12 cellular contexts compared by ENCODE assay signal in the genomic region with DNA sequence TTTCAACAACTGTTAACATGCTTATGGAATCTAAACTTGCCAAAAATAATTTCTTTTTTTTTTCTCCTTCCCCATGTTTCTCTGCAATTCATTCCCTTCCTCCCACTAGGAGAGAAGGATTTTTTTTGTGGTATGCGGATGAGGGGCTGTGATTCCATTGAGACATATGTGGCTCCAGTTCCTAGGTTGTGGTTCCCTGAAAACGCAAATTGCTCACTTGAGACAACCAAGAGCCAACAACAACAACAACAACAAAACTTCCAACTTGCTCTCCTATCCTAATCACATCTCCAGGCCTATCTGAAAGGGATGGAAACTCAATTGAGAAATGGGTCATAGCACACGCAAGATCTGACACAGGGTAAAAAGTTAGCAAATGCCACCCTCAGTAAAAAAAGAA.
DNase-seq lines count a peak whose midpoint lies in the region; ATAC-seq, FAIRE-seq and TF ChIP-seq lines count a peak whose summit lies in the region.
"Had no signal": no experiment of that assay in that cellular context is flagged by ENCODE, and none has a peak within 500 bp of the region (broad histone marks: within the 10 kb centered on the region; RNA-seq: fewer than 3 reads in every experiment).

No MANE protein-coding gene starts in this region.

- H3K27ac ChIP-seq in astrocyte (ENCODE audit: low read depth, low read length) (no peak overlapping the region), left ventricle myocardium inferior (replicated peaks) (peak overlapping the region; percentile 39)
- H3K27ac ChIP-seq: BLaER1, PC-9 had no signal

- no peak overlapping the region for H3K9ac ChIP-seq in astrocyte (ENCODE audit: low read length)
- H3K9ac ChIP-seq: BLaER1 had no signal

- no peak overlapping the region for H3K4me3 ChIP-seq in AG10803 (ENCODE audit: low read length)
- H3K4me3 ChIP-seq in astrocyte (ENCODE audit: insufficient read depth, low read depth, low read length) = no peak overlapping the region
- H3K4me3 ChIP-seq in left ventricle myocardium inferior = no peak overlapping the region
- H3K4me3 ChIP-seq in skeletal muscle cell (ENCODE audit: low read depth, low read length) = no peak overlapping the region
- H3K4me3 ChIP-seq: BLaER1, PC-9 had no signal

- DNase-seq in AG10803 (ENCODE audit: low read depth) = peak; percentile 45
- DNase-seq in astrocyte (ENCODE audit: low read depth) = peak; percentile 58
- no peak for DNase-seq in left ventricle myocardium inferior
- DNase-seq in skeletal muscle cell (ENCODE audit: low read depth) = peak; percentile 54
- DNase-seq in NCI-H187 treated with DMSO at 0.1 percent for 48 hours (lab: John Stamatoyannopoulos, UW) = no peak
- no peak for DNase-seq in WTC11 (ENCODE audit: low spot score)
- DNase-seq in DMS153 treated with DMSO at 0.1 percent for 48 hours (lab: John Stamatoyannopoulos, UW; ENCODE audit: unreplicated experiment) = no peak
- DNase-seq: GOT3, HFFc6 had no signal

- peaks cover 10% of the 10 kb centered on the region for H3K4me1 Mint-ChIP-seq in astrocyte (ENCODE audit: low read depth, unreplicated experiment)
- H3K4me1 Mint-ChIP-seq in WTC11 = peaks cover 10% of the 10 kb centered on the region

- H3K27ac Mint-ChIP-seq in astrocyte (ENCODE audit: unreplicated experiment) = no peak overlapping the region
- H3K27ac Mint-ChIP-seq in WTC11 = no peak overlapping the region
- H3K27ac Mint-ChIP-seq: HFFc6 had no signal

- H3K9me3 Mint-ChIP-seq in astrocyte (ENCODE audit: unreplicated experiment) (no peaks in the 10 kb centered on the region), WTC11 (peaks cover 8% of the 10 kb centered on the region; the same call in 1 of the 2 replicates)

- H2AFZ ChIP-seq in astrocyte (ENCODE audit: low read depth, low read length) = no peak overlapping the region
- H2AFZ ChIP-seq: PC-9 had no signal

- FAIRE-seq in astrocyte (lab: Jason Lieb, UNC) = peak; percentile 29

- TF ChIP-seq CTCF in AG10803 (conservative IDR thresholded peaks at IDR 0.05; ENCODE audit: low read length) = 0 out of 2 replicates have a peak, but pooled peaks have one; percentile 6
- TF ChIP-seq CTCF in astrocyte (IDR thresholded peaks at IDR 0.05; ENCODE audit: insufficient read depth, low read depth, low read length) = no peak
- no peak for TF ChIP-seq CTCF in left ventricle myocardium inferior (IDR thresholded peaks at IDR 0.05; ENCODE audit: borderline replicate concordance)
- no peak for TF ChIP-seq CTCF in WTC11 (IDR thresholded peaks at IDR 0.05)

- H3K9me3 ChIP-seq in astrocyte (ENCODE audit: insufficient read depth, low read depth, low read length) (no peaks in the 10 kb centered on the region), left ventricle myocardium inferior (replicated peaks) (peaks cover 6% of the 10 kb centered on the region)
- H3K9me3 ChIP-seq: BLaER1 had no signal

- intact Hi-C loops in left ventricle myocardium inferior (cut with micrococcal nuclease) = loop anchor here (5.0 to 10.0 kb wide), 3 partner anchors 88 to 495 kb away; no protein-coding TSS in a partner anchor

- no peaks in the 10 kb centered on the region for H3K79me2 ChIP-seq in astrocyte (ENCODE audit: insufficient read depth, low read length)

- no peaks in the 10 kb centered on the region for H3K27me3 Mint-ChIP-seq in astrocyte (ENCODE audit: low read depth, unreplicated experiment)
- no peaks in the 10 kb centered on the region for H3K27me3 Mint-ChIP-seq in WTC11 (ENCODE audit: low read depth)

- CTCF ChIA-PET in WTC11 (lab: Charles Lee) = interaction anchor here (0.7 to 5.5 kb wide), 9 partner anchors 65 to 1364 kb away, joined by 3 to 84 read pairs (median 6); no protein-coding TSS in a partner anchor

- peaks cover 13% of the 10 kb centered on the region for H3K4me1 ChIP-seq in astrocyte (ENCODE audit: insufficient read depth, low read length)
- peaks cover 25% of the 10 kb centered on the region for H3K4me1 ChIP-seq in left ventricle myocardium inferior

- no peaks in the 10 kb centered on the region for H3K27me3 ChIP-seq in astrocyte (ENCODE audit: insufficient read depth, low read length)
- no peaks in the 10 kb centered on the region for H3K27me3 ChIP-seq in left ventricle myocardium inferior (ENCODE audit: low read depth)
- H3K27me3 ChIP-seq: BLaER1 had no signal

- ATAC-seq in WTC11 = no peak
- no peak for ATAC-seq in HG03342 (IDR thresholded peaks at IDR 0.05; ENCODE audit: unreplicated experiment)

- POLR2A ChIA-PET in WTC11 (lab: Charles Lee) = no interaction called here

- H3K36me3 ChIP-seq in astrocyte (ENCODE audit: insufficient read depth, low read length) (no peaks in the 10 kb centered on the region), left ventricle myocardium inferior (no peaks in the 10 kb centered on the region)
- H3K36me3 ChIP-seq: BLaER1 had no signal

- no peak overlapping the region for H3K4me2 ChIP-seq in astrocyte (ENCODE audit: low read length)
- H3K4me2 ChIP-seq: BLaER1, PC-9 had no signal

- H3K36me3 Mint-ChIP-seq in astrocyte (ENCODE audit: low read depth, unreplicated experiment) = no peaks in the 10 kb centered on the region
- no peaks in the 10 kb centered on the region for H3K36me3 Mint-ChIP-seq in WTC11

- H4K20me1 ChIP-seq in astrocyte (ENCODE audit: insufficient read depth, low read length) = no peaks in the 10 kb centered on the region
- H4K20me1 ChIP-seq: BLaER1 had no signal

- H3K4me3 Mint-ChIP-seq in astrocyte (ENCODE audit: unreplicated experiment) = no peak overlapping the region
- H3K4me3 Mint-ChIP-seq in WTC11 = no peak overlapping the region
- H3K4me3 Mint-ChIP-seq: HFFc6 had no signal

TF ChIP-seq in WTC11, 78 proteins besides CTCF, POLR2A, EP300 and RAD21 (continues in another document):
- TF ChIP-seq ZNF121 (CRISPR knock-in tag; IDR thresholded peaks at IDR 0.05) (no peak), ZNF416 (CRISPR knock-in tag; IDR thresholded peaks at IDR 0.05) (no peak), SMAD3 (CRISPR knock-in tag; IDR thresholded peaks at IDR 0.05; ENCODE audit: borderline replicate concordance) (no peak), ATF1 (CRISPR knock-in tag; IDR thresholded peaks at IDR 0.05) (no peak)
- TF ChIP-seq, protein P1, sequence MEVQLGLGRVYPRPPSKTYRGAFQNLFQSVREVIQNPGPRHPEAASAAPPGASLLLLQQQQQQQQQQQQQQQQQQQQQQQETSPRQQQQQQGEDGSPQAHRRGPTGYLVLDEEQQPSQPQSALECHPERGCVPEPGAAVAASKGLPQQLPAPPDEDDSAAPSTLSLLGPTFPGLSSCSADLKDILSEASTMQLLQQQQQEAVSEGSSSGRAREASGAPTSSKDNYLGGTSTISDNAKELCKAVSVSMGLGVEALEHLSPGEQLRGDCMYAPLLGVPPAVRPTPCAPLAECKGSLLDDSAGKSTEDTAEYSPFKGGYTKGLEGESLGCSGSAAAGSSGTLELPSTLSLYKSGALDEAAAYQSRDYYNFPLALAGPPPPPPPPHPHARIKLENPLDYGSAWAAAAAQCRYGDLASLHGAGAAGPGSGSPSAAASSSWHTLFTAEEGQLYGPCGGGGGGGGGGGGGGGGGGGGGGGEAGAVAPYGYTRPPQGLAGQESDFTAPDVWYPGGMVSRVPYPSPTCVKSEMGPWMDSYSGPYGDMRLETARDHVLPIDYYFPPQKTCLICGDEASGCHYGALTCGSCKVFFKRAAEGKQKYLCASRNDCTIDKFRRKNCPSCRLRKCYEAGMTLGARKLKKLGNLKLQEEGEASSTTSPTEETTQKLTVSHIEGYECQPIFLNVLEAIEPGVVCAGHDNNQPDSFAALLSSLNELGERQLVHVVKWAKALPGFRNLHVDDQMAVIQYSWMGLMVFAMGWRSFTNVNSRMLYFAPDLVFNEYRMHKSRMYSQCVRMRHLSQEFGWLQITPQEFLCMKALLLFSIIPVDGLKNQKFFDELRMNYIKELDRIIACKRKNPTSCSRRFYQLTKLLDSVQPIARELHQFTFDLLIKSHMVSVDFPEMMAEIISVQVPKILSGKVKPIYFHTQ (CRISPR knock-in tag; IDR thresholded peaks at IDR 0.05) = no peak
- TF ChIP-seq, protein P2, sequence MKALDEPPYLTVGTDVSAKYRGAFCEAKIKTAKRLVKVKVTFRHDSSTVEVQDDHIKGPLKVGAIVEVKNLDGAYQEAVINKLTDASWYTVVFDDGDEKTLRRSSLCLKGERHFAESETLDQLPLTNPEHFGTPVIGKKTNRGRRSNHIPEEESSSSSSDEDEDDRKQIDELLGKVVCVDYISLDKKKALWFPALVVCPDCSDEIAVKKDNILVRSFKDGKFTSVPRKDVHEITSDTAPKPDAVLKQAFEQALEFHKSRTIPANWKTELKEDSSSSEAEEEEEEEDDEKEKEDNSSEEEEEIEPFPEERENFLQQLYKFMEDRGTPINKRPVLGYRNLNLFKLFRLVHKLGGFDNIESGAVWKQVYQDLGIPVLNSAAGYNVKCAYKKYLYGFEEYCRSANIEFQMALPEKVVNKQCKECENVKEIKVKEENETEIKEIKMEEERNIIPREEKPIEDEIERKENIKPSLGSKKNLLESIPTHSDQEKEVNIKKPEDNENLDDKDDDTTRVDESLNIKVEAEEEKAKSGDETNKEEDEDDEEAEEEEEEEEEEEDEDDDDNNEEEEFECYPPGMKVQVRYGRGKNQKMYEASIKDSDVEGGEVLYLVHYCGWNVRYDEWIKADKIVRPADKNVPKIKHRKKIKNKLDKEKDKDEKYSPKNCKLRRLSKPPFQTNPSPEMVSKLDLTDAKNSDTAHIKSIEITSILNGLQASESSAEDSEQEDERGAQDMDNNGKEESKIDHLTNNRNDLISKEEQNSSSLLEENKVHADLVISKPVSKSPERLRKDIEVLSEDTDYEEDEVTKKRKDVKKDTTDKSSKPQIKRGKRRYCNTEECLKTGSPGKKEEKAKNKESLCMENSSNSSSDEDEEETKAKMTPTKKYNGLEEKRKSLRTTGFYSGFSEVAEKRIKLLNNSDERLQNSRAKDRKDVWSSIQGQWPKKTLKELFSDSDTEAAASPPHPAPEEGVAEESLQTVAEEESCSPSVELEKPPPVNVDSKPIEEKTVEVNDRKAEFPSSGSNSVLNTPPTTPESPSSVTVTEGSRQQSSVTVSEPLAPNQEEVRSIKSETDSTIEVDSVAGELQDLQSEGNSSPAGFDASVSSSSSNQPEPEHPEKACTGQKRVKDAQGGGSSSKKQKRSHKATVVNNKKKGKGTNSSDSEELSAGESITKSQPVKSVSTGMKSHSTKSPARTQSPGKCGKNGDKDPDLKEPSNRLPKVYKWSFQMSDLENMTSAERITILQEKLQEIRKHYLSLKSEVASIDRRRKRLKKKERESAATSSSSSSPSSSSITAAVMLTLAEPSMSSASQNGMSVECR (CRISPR knock-in tag; IDR thresholded peaks at IDR 0.05; ENCODE audit: borderline replicate concordance) = no peak
- TF ChIP-seq, protein P3, sequence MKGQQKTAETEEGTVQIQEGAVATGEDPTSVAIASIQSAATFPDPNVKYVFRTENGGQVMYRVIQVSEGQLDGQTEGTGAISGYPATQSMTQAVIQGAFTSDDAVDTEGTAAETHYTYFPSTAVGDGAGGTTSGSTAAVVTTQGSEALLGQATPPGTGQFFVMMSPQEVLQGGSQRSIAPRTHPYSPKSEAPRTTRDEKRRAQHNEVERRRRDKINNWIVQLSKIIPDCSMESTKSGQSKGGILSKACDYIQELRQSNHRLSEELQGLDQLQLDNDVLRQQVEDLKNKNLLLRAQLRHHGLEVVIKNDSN (CRISPR knock-in tag; IDR thresholded peaks at IDR 0.05) = no peak

Comparison
In these comparisons a context has a peak if more than half of its experiments do, and no peak if none do; other contexts are left out.
1. DNase-seq: peak in AG10803 (single experiment), astrocyte (single experiment) and skeletal muscle cell (single experiment); none in left ventricle myocardium inferior (single experiment), NCI-H187 treated with DMSO at 0.1 percent for 48 hours (single experiment), WTC11 (single experiment) and DMS153 treated with DMSO at 0.1 percent for 48 hours (single experiment).